ENCODE assay signal across 19 cellular contexts in genomic region chr15:85307687-85308045, GRCh38.
DNase-seq lines count a peak whose midpoint lies in the region; ATAC-seq, FAIRE-seq and TF ChIP-seq lines count a peak whose summit lies in the region.
"Had no signal": no experiment of that assay in that cellular context is flagged by ENCODE, and none has a peak within 500 bp of the region (broad histone marks: within the 10 kb centered on the region; RNA-seq: fewer than 3 reads in every experiment).

No MANE protein-coding gene starts in this region.

- no peak for FAIRE-seq in GM12878 (lab: Jason Lieb, UNC)
- FAIRE-seq: K562 had no signal

- no peak overlapping the region for H2AFZ ChIP-seq in GM12878 (ENCODE audit: control insufficient read depth, low read depth, low read length)

- H3K4me3 ChIP-seq in GM12878 (no peak overlapping the region), upper lobe of right lung (no peak overlapping the region)
- H3K4me3 ChIP-seq: K562, Peyer's patch had no signal

- TF ChIP-seq EP300 in GM12878 (IDR thresholded peaks at IDR 0.05; ENCODE audit: borderline replicate concordance in 1 of 2, control insufficient read depth in 1 of 2, low read depth in 2 of 2, low read length in 2 of 2): no peak

- H3K9ac ChIP-seq in GM12878 (ENCODE audit: control insufficient read depth, insufficient read depth, low read length): no peak overlapping the region

- POLR2A ChIA-PET in GM12878 (lab: Charles Lee): interaction anchor here (1.6 kb wide), 1 partner anchor 10 kb away, joined by 3 read pairs; no protein-coding TSS in a partner anchor
- POLR2A ChIA-PET in CD4-positive, alpha-beta T cell (lab: Charles Lee): no interaction called here

- H3K4me1 ChIP-seq in GM12878 (ENCODE audit: control insufficient read depth, insufficient read depth, low read length) (peaks cover 21% of the 10 kb centered on the region), upper lobe of right lung (no peaks in the 10 kb centered on the region)
- H3K4me1 ChIP-seq: Peyer's patch had no signal

- H3K36me3 ChIP-seq in GM12878 (ENCODE audit: control insufficient read depth in 2 of 2, insufficient read depth in 2 of 2, low read length in 1 of 2) (no peaks in the 10 kb centered on the region), upper lobe of right lung (no peaks in the 10 kb centered on the region)
- H3K36me3 ChIP-seq: Peyer's patch had no signal

- BruUV-seq in GM12878 (replicated peaks; lab: Mats Ljungman, UMichigan): no TSS peak

- TF ChIP-seq CTCF in GM12878 (IDR thresholded peaks at IDR 0.05 in 2 of 3, conservative IDR thresholded peaks at IDR 0.05 in 1 of 3; ENCODE audit: control insufficient read depth in 2 of 3, extremely low read depth in 1 of 3, insufficient read depth in 1 of 3, low read depth in 3 of 3, low read length in 3 of 3) (no peak), upper lobe of right lung (IDR thresholded peaks at IDR 0.05) (no peak)
- no peak for TF ChIP-seq CTCF in CD4-positive, alpha-beta T cell (IDR thresholded peaks at IDR 0.05)

- H3K27ac Mint-ChIP-seq in naive B cell: peak overlapping the region in 5 of 6 donors; percentile 37 to 95 (median 77)
- no peak overlapping the region for H3K27ac Mint-ChIP-seq in CD4-positive, alpha-beta T cell

- no peak overlapping the region for H3K27ac ChIP-seq in GM12878 (ENCODE audit: control insufficient read depth, insufficient read depth)
- no peak overlapping the region for H3K27ac ChIP-seq in upper lobe of right lung
- H3K27ac ChIP-seq in CD4-positive, alpha-beta T cell (ENCODE audit: low read depth, low read length): no peak overlapping the region
- H3K27ac ChIP-seq: C4-2B, Peyer's patch had no signal

- in situ Hi-C loops in GM12878 (cut with MboI): no loop called here

- peak overlapping the region in 1 of 8 donors; percentile 15 for H3K4me3 Mint-ChIP-seq in naive B cell
- no peak overlapping the region for H3K4me3 Mint-ChIP-seq in CD4-positive, alpha-beta T cell

- 100% methylated on average over 2 of the region's 2 CpGs for WGBS in GM12878 (ENCODE audit: insufficient coverage, insufficient replicate concordance, low lambda C conversion rate, missing lambda C conversion rate)

- CTCF ChIA-PET in GM12878 (lab: Yijun Ruan, JAX): interaction anchor here (0.6 to 2.7 kb wide), 6 partner anchors 11 to 404 kb away, joined by 3 to 8 read pairs (median 5); no protein-coding TSS in a partner anchor
- CTCF ChIA-PET in CD4-positive, alpha-beta T cell (lab: Charles Lee): interaction anchor here (1.4 kb wide), 1 partner anchor 11 kb away, joined by 5 read pairs; no protein-coding TSS in a partner anchor

- SMC1A ChIA-PET in GM12878 (lab: Charles Lee; ENCODE audit: uncharacterized antibody, unreplicated experiment): interaction anchor here (2.3 to 2.5 kb wide), 2 partner anchors 23 to 105 kb away, joined by 5 to 11 read pairs; no protein-coding TSS in a partner anchor

- intact Hi-C loops in GM12878 (cut with micrococcal nuclease; ENCODE audit: unreplicated experiment): no loop called here
- intact Hi-C loops in upper lobe of right lung (cut with DNase I): no loop called here
- intact Hi-C loops in CD4-positive, alpha-beta T cell (cut with DNase I, micrococcal nuclease): no loop called here

- no peaks in the 10 kb centered on the region for H3K27me3 Mint-ChIP-seq in naive B cell
- H3K27me3 Mint-ChIP-seq in CD4-positive, alpha-beta T cell: no peaks in the 10 kb centered on the region

- ATAC-seq in GM12878 (no peak), naive B cell (ENCODE audit: low read depth in 2 of 2) (no peak), upper lobe of right lung (peak; percentile 44), HG03135 (IDR thresholded peaks at IDR 0.05; ENCODE audit: unreplicated experiment) (no peak)
- no peak for ATAC-seq in CD4-positive, alpha-beta T cell (ENCODE audit: poor library complexity)
- ATAC-seq: K562 had no signal

- no peaks in the 10 kb centered on the region for H3K27me3 ChIP-seq in GM12878 (replicated peaks in 1 of 2; ENCODE audit: control insufficient read depth in 2 of 2, insufficient read depth in 2 of 2, low read length in 1 of 2)
- H3K27me3 ChIP-seq in upper lobe of right lung: no peaks in the 10 kb centered on the region
- H3K27me3 ChIP-seq in CD4-positive, alpha-beta T cell (ENCODE audit: control insufficient read depth, insufficient read depth, low read length): no peaks in the 10 kb centered on the region
- H3K27me3 ChIP-seq: Peyer's patch had no signal

- DNase-seq in NCI-H345 (lab: John Stamatoyannopoulos, UW) (peak; percentile 21), NCI-H345 treated with DMSO at 0.1 percent for 48 hours (lab: John Stamatoyannopoulos, UW; ENCODE audit: unreplicated experiment) (no peak), GM12878 (ENCODE audit: low read depth, low spot score) (no peak), naive B cell (no peak), upper lobe of right lung (no peak), NCI-H510A (lab: John Stamatoyannopoulos, UW) (no peak)
- DNase-seq in CD4-positive, alpha-beta T cell: no peak
- DNase-seq: AML-193, DMS79 treated with DMSO at 0.1 percent for 48 hours, H7, NCI-H1092, NCI-H1436, NCI-H187 treated with DMSO at 0.1 percent for 48 hours, NCI-H226, NCI-H526, Peyer's patch had no signal

- RAD21 ChIA-PET in GM12878 (lab: Charles Lee; ENCODE audit: unreplicated experiment): interaction anchor here (0.9 to 1.9 kb wide), 4 partner anchors 10 to 197 kb away, joined by 4 to 5 read pairs (median 4); no protein-coding TSS in a partner anchor

- no peaks in the 10 kb centered on the region for H3K79me2 ChIP-seq in GM12878 (ENCODE audit: control insufficient read depth, insufficient read depth, low read length)

- peaks cover 36 to 61% (median 54%) of the 10 kb centered on the region in 3 donors for H3K4me1 Mint-ChIP-seq in naive B cell
- H3K4me1 Mint-ChIP-seq in CD4-positive, alpha-beta T cell (ENCODE audit: low read depth): peaks cover 13% of the 10 kb centered on the region

- TF ChIP-seq RAD21 in GM12878 (IDR thresholded peaks at IDR 0.05; ENCODE audit: insufficient read depth, low read depth, low read length): no peak

- H3K36me3 Mint-ChIP-seq in naive B cell: no peaks in the 10 kb centered on the region
- peaks cover 7% of the 10 kb centered on the region for H3K36me3 Mint-ChIP-seq in CD4-positive, alpha-beta T cell (ENCODE audit: low read depth)

- no peak overlapping the region for H3K4me2 ChIP-seq in GM12878 (ENCODE audit: control insufficient read depth, insufficient read depth)

- H4K20me1 ChIP-seq in GM12878 (ENCODE audit: control insufficient read depth, insufficient read depth): no peaks in the 10 kb centered on the region

- TF ChIP-seq POLR2A in GM12878 (IDR thresholded peaks at IDR 0.05; ENCODE audit: low read depth, low read length): no peak

- H3K9me3 ChIP-seq in GM12878 (replicated peaks; ENCODE audit: control insufficient read depth, insufficient read depth, low read length): no peaks in the 10 kb centered on the region; the same call in 1 of the 3 replicates
- no peaks in the 10 kb centered on the region for H3K9me3 ChIP-seq in upper lobe of right lung
- H3K9me3 ChIP-seq in CD4-positive, alpha-beta T cell (ENCODE audit: control insufficient read depth, low read length): no peaks in the 10 kb centered on the region
- H3K9me3 ChIP-seq: Peyer's patch had no signal

- peaks cover 0 to 5% (median 2%) of the 10 kb centered on the region in 7 donors for H3K9me3 Mint-ChIP-seq in naive B cell
- H3K9me3 Mint-ChIP-seq in CD4-positive, alpha-beta T cell: peaks cover 4% of the 10 kb centered on the region

TF ChIP-seq in GM12878, 131 proteins besides CTCF, POLR2A, EP300 and RAD21 (continues in another document):
- TF ChIP-seq ZNF687 (IDR thresholded peaks at IDR 0.05): no peak
- no peak for TF ChIP-seq HCFC1 (IDR thresholded peaks at IDR 0.05; ENCODE audit: low read length)
- TF ChIP-seq ESRRA (IDR thresholded peaks at IDR 0.05; ENCODE audit: low read length): no peak
- TF ChIP-seq MEF2B (IDR thresholded peaks at IDR 0.05; ENCODE audit: partially characterized antibody, poor library complexity, severe bottlenecking): peak; percentile 31
- no peak for TF ChIP-seq GATAD2B (conservative IDR thresholded peaks at IDR 0.05; ENCODE audit: low read depth)
- no peak for TF ChIP-seq CHD1 (IDR thresholded peaks at IDR 0.05; ENCODE audit: low read depth, low read length)
